In genomic region chr12:112288638-112289037, GRCh38 we compare ENCODE assay signal across 1 cellular context.
TF ChIP-seq lines count a peak whose summit lies in the region.

No MANE protein-coding gene starts in this region.

TF ChIP-seq in GM23338, 12 proteins besides CTCF, POLR2A, EP300 and RAD21:
- TF ChIP-seq REST (IDR thresholded peaks at IDR 0.05; ENCODE audit: unreplicated experiment) (no peak), EZH2 (IDR thresholded peaks at IDR 0.05; ENCODE audit: low read depth, unreplicated experiment) (no peak), ZNF331 (CRISPR knock-in tag; IDR thresholded peaks at IDR 0.05; ENCODE audit: low read depth) (peak; percentile 96)
